In the genomic region with DNA sequence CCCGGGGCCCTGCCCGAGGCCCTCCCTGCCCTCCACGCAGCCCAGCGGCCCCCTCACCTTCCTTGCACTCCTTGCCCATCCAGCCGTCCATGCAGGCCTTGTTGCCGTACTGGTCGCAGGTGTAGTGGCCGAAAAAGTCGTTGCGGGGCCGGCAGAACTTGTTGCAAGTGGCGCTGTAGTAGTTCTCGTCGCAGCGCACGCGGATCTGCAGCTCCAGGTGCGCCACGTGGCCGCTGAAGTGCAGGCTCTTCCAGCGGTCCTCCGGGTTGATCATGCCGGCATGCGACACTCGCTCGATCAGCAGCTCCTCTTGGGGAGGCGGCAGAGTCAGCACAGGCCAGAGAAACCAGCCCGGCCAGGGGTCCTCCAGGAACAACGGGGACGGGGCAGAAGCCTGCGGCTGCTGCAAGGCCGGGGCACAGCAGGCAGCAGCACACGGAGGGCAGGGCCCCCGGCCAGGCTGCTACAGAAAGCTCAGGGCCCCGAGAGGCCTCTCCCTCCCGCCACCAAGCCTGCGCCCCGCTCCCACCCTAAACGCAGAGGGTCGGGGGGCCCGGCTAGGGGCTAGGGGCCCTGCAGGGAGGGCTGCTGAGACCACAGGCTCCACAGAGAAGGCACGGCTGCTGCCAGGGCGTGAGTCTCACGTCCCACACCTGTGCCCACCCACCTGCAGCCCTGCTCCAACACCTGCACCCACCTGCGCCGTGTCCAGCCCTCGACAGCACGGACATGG, we compare ENCODE assay signal across 1 cellular context.
A peak's percentile ranks its signal among the peaks of the same experiment; 100 is the strongest.
TF ChIP-seq lines count a peak whose summit lies in the region.

No MANE protein-coding gene starts in this region.

TF ChIP-seq in HepG2, 621 proteins besides CTCF, POLR2A, EP300 and RAD21 (continued from another document and continues in another):
- TF ChIP-seq, protein P1, sequence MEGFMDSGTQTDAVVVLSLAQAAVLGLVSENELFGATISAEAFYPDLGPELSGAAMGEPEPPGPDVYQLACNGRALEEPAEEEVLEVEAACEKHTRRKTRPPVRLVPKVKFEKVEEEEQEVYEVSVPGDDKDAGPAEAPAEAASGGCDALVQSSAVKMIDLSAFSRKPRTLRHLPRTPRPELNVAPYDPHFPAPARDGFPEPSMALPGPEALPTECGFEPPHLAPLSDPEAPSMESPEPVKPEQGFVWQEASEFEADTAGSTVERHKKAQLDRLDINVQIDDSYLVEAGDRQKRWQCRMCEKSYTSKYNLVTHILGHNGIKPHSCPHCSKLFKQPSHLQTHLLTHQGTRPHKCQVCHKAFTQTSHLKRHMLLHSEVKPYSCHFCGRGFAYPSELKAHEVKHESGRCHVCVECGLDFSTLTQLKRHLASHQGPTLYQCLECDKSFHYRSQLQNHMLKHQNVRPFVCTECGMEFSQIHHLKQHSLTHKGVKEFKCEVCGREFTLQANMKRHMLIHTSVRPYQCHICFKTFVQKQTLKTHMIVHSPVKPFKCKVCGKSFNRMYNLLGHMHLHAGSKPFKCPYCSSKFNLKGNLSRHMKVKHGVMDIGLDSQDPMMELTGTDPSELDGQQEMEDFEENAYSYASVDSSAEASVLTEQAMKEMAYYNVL (CRISPR knock-in tag; IDR thresholded peaks at IDR 0.05; ENCODE audit: borderline replicate concordance) = no peak
- no peak for TF ChIP-seq ZNF251 (CRISPR knock-in tag; IDR thresholded peaks at IDR 0.05)
- TF ChIP-seq SUZ12 (IDR thresholded peaks at IDR 0.05; ENCODE audit: low read depth, low read length) = no peak
- TF ChIP-seq MYC (CRISPR knock-in tag; IDR thresholded peaks at IDR 0.05; ENCODE audit: borderline replicate concordance) = peak; percentile 79
- TF ChIP-seq ZNF567 (CRISPR knock-in tag; IDR thresholded peaks at IDR 0.05; ENCODE audit: borderline replicate concordance) = no peak
- no peak for TF ChIP-seq ELF1 (CRISPR knock-in tag; IDR thresholded peaks at IDR 0.05)
- TF ChIP-seq ZNF552 (CRISPR knock-in tag; IDR thresholded peaks at IDR 0.05; ENCODE audit: borderline replicate concordance) = no peak
- no peak for TF ChIP-seq ZNF12 (CRISPR knock-in tag; IDR thresholded peaks at IDR 0.05)
- TF ChIP-seq, protein P2, sequence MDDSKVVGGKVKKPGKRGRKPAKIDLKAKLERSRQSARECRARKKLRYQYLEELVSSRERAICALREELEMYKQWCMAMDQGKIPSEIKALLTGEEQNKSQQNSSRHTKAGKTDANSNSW (CRISPR knock-in tag; IDR thresholded peaks at IDR 0.05; ENCODE audit: borderline replicate concordance) = no peak
- no peak for TF ChIP-seq SNAPC2 (CRISPR knock-in tag; IDR thresholded peaks at IDR 0.05)
- TF ChIP-seq, protein P3, sequence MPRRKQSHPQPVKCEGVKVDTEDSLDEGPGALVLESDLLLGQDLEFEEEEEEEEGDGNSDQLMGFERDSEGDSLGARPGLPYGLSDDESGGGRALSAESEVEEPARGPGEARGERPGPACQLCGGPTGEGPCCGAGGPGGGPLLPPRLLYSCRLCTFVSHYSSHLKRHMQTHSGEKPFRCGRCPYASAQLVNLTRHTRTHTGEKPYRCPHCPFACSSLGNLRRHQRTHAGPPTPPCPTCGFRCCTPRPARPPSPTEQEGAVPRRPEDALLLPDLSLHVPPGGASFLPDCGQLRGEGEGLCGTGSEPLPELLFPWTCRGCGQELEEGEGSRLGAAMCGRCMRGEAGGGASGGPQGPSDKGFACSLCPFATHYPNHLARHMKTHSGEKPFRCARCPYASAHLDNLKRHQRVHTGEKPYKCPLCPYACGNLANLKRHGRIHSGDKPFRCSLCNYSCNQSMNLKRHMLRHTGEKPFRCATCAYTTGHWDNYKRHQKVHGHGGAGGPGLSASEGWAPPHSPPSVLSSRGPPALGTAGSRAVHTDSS (CRISPR knock-in tag; conservative IDR thresholded peaks at IDR 0.05) = no peak
- no peak; the same call in 1 of the 2 replicates for TF ChIP-seq GABPB1 (CRISPR knock-in tag; IDR thresholded peaks at IDR 0.05)
- TF ChIP-seq ZNF225 (CRISPR knock-in tag; IDR thresholded peaks at IDR 0.05) = no peak
- TF ChIP-seq, protein P4, sequence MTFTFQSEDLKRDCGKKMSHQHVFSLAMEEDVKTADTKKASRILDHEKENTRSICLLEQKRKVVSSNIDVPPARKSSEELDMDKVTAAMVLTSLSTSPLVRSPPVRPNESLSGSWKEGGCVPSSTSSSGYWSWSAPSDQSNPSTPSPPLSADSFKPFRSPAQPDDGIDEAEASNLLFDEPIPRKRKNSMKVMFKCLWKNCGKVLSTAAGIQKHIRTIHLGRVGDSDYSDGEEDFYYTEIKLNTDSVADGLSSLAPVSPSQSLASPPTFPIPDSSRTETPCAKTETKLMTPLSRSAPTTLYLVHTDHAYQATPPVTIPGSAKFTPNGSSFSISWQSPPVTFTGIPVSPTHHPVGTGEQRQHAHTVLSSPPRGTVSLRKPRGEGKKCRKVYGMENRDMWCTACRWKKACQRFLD (CRISPR knock-in tag; IDR thresholded peaks at IDR 0.05; ENCODE audit: borderline replicate concordance) = 0 out of 2 replicates have a peak, but pooled peaks have one; percentile 59
- no peak for TF ChIP-seq MATR3 (CRISPR knock-in tag; IDR thresholded peaks at IDR 0.05)
- TF ChIP-seq TBX2 (CRISPR knock-in tag; IDR thresholded peaks at IDR 0.05; ENCODE audit: borderline replicate concordance) = peak; percentile 22; the same call in 1 of the 2 replicates
- no peak for TF ChIP-seq ATF7-NPFF (CRISPR knock-in tag; IDR thresholded peaks at IDR 0.05; ENCODE audit: low read depth)
- TF ChIP-seq ZNF619 (CRISPR knock-in tag; IDR thresholded peaks at IDR 0.05) = no peak
- TF ChIP-seq ISX (CRISPR knock-in tag; conservative IDR thresholded peaks at IDR 0.05) = no peak
- no peak for TF ChIP-seq ZNF333 (CRISPR knock-in tag; IDR thresholded peaks at IDR 0.05; ENCODE audit: borderline replicate concordance)
- TF ChIP-seq GLI4 (CRISPR knock-in tag; IDR thresholded peaks at IDR 0.05; ENCODE audit: borderline replicate concordance) = 0 out of 2 replicates have a peak, but pooled peaks have one; percentile 37
- TF ChIP-seq ZNF335 (CRISPR knock-in tag; IDR thresholded peaks at IDR 0.05) = no peak
- TF ChIP-seq MLLT10 (CRISPR knock-in tag; IDR thresholded peaks at IDR 0.05) = no peak
- TF ChIP-seq, protein P5, sequence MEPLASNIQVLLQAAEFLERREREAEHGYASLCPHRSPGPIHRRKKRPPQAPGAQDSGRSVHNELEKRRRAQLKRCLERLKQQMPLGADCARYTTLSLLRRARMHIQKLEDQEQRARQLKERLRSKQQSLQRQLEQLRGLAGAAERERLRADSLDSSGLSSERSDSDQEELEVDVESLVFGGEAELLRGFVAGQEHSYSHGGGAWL (CRISPR knock-in tag; IDR thresholded peaks at IDR 0.05) = peak; percentile 70; the same call in 1 of the 2 replicates
- TF ChIP-seq EED (CRISPR knock-in tag; IDR thresholded peaks at IDR 0.05) = no peak
- TF ChIP-seq, protein P6, sequence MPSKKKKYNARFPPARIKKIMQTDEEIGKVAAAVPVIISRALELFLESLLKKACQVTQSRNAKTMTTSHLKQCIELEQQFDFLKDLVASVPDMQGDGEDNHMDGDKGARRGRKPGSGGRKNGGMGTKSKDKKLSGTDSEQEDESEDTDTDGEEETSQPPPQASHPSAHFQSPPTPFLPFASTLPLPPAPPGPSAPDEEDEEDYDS (CRISPR knock-in tag; IDR thresholded peaks at IDR 0.05) = no peak
- TF ChIP-seq PTBP1 (IDR thresholded peaks at IDR 0.05; ENCODE audit: low read depth, low read length, poor library complexity, severe bottlenecking) = no peak
- TF ChIP-seq, protein P7, sequence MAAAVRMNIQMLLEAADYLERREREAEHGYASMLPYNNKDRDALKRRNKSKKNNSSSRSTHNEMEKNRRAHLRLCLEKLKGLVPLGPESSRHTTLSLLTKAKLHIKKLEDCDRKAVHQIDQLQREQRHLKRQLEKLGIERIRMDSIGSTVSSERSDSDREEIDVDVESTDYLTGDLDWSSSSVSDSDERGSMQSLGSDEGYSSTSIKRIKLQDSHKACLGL (CRISPR knock-in tag; IDR thresholded peaks at IDR 0.05) = peak; percentile 35; the same call in 1 of the 2 replicates
- no peak for TF ChIP-seq STAT5B (CRISPR knock-in tag; IDR thresholded peaks at IDR 0.05)
- TF ChIP-seq, protein P8, sequence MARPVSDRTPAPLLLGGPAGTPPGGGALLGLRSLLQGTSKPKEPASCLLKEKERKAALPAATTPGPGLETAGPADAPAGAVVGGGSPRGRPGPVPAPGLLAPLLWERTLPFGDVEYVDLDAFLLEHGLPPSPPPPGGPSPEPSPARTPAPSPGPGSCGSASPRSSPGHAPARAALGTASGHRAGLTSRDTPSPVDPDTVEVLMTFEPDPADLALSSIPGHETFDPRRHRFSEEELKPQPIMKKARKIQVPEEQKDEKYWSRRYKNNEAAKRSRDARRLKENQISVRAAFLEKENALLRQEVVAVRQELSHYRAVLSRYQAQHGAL (CRISPR knock-in tag; IDR thresholded peaks at IDR 0.05; ENCODE audit: not compliant biosample characterization) = no peak
- TF ChIP-seq ZNF343 (CRISPR knock-in tag; IDR thresholded peaks at IDR 0.05) = no peak
- TF ChIP-seq, protein P9, sequence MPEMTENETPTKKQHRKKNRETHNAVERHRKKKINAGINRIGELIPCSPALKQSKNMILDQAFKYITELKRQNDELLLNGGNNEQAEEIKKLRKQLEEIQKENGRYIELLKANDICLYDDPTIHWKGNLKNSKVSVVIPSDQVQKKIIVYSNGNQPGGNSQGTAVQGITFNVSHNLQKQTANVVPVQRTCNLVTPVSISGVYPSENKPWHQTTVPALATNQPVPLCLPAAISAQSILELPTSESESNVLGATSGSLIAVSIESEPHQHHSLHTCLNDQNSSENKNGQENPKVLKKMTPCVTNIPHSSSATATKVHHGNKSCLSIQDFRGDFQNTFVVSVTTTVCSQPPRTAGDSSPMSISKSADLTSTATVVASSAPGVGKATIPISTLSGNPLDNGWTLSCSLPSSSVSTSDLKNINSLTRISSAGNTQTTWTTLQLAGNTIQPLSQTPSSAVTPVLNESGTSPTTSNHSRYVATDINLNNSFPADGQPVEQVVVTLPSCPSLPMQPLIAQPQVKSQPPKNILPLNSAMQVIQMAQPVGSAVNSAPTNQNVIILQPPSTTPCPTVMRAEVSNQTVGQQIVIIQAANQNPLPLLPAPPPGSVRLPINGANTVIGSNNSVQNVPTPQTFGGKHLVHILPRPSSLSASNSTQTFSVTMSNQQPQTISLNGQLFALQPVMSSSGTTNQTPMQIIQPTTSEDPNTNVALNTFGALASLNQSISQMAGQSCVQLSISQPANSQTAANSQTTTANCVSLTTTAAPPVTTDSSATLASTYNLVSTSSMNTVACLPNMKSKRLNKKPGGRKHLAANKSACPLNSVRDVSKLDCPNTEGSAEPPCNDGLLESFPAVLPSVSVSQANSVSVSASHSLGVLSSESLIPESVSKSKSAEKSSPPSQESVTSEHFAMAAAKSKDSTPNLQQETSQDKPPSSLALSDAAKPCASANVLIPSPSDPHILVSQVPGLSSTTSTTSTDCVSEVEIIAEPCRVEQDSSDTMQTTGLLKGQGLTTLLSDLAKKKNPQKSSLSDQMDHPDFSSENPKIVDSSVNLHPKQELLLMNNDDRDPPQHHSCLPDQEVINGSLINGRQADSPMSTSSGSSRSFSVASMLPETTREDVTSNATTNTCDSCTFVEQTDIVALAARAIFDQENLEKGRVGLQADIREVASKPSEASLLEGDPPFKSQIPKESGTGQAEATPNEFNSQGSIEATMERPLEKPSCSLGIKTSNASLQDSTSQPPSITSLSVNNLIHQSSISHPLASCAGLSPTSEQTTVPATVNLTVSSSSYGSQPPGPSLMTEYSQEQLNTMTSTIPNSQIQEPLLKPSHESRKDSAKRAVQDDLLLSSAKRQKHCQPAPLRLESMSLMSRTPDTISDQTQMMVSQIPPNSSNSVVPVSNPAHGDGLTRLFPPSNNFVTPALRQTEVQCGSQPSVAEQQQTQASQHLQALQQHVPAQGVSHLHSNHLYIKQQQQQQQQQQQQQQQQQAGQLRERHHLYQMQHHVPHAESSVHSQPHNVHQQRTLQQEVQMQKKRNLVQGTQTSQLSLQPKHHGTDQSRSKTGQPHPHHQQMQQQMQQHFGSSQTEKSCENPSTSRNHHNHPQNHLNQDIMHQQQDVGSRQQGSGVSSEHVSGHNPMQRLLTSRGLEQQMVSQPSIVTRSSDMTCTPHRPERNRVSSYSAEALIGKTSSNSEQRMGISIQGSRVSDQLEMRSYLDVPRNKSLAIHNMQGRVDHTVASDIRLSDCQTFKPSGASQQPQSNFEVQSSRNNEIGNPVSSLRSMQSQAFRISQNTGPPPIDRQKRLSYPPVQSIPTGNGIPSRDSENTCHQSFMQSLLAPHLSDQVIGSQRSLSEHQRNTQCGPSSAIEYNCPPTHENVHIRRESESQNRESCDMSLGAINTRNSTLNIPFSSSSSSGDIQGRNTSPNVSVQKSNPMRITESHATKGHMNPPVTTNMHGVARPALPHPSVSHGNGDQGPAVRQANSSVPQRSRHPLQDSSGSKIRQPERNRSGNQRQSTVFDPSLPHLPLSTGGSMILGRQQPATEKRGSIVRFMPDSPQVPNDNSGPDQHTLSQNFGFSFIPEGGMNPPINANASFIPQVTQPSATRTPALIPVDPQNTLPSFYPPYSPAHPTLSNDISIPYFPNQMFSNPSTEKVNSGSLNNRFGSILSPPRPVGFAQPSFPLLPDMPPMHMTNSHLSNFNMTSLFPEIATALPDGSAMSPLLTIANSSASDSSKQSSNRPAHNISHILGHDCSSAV (CRISPR knock-in tag; IDR thresholded peaks at IDR 0.05; ENCODE audit: borderline replicate concordance) = no peak
- TF ChIP-seq, protein P10, sequence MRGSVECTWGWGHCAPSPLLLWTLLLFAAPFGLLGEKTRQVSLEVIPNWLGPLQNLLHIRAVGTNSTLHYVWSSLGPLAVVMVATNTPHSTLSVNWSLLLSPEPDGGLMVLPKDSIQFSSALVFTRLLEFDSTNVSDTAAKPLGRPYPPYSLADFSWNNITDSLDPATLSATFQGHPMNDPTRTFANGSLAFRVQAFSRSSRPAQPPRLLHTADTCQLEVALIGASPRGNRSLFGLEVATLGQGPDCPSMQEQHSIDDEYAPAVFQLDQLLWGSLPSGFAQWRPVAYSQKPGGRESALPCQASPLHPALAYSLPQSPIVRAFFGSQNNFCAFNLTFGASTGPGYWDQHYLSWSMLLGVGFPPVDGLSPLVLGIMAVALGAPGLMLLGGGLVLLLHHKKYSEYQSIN (CRISPR knock-in tag; IDR thresholded peaks at IDR 0.05; ENCODE audit: borderline replicate concordance) = no peak
- peak; percentile 41; the same call in 1 of the 2 replicates for TF ChIP-seq ZNF274 (CRISPR knock-in tag; IDR thresholded peaks at IDR 0.05)
- TF ChIP-seq CREM (IDR thresholded peaks at IDR 0.05) = no peak
- TF ChIP-seq CREM (CRISPR knock-in tag; IDR thresholded peaks at IDR 0.05) = no peak
- TF ChIP-seq ZNF205 (CRISPR knock-in tag; IDR thresholded peaks at IDR 0.05) = no peak
- TF ChIP-seq ZBTB21 (CRISPR knock-in tag; IDR thresholded peaks at IDR 0.05) = no peak
- TF ChIP-seq ZNF382 (CRISPR knock-in tag; IDR thresholded peaks at IDR 0.05; ENCODE audit: borderline replicate concordance) = no peak
- TF ChIP-seq ZKSCAN1 (IDR thresholded peaks at IDR 0.05; ENCODE audit: low read length) = no peak
- no peak for TF ChIP-seq ZNF256 (CRISPR knock-in tag; conservative IDR thresholded peaks at IDR 0.05)
- no peak for TF ChIP-seq ETV5 (CRISPR knock-in tag; IDR thresholded peaks at IDR 0.05; ENCODE audit: borderline replicate concordance)
